ENCODE assay signal across 26 cellular contexts in genomic region chr4:151952137-151952536, GRCh38.
"Had no signal": no experiment of that assay in that cellular context is flagged by ENCODE, and none has a peak within 500 bp of the region (broad histone marks: within the 10 kb centered on the region; RNA-seq: fewer than 3 reads in every experiment).

No MANE protein-coding gene starts in this region.

- H3K27me3 Mint-ChIP-seq: activated CD4-positive, alpha-beta memory T cell treated with anti-CD3 and anti-CD28 coated beads for 36 hours; activated CD4-positive, alpha-beta T cell treated with anti-CD3 and anti-CD28 coated beads, Interleukin-2, amount 10 ng/mL, durations not matched to agents 7 days and 5 days; activated naive CD8-positive, alpha-beta T cell treated with anti-CD3 and anti-CD28 coated beads, Interleukin-2, amount 10 ng/mL, durations not matched to agents 7 days and 5 days; activated T-helper 17 cell treated with anti-CD3 and anti-CD28 coated beads, Interleukin-2, amount 50 U/mL, for 72 hours; T-cell had no signal

- H3K36me3 ChIP-seq: adrenal gland, breast epithelium had no signal

- H3K27me3 ChIP-seq: adrenal gland, breast epithelium had no signal

- H3K4me1 Mint-ChIP-seq: activated CD4-positive, alpha-beta T cell treated with anti-CD3 and anti-CD28 coated beads, Interleukin-2, amount 10 ng/mL, durations not matched to agents 7 days and 5 days; activated naive CD4-positive, alpha-beta T cell treated with anti-CD3 and anti-CD28 coated beads, Interleukin-2, amount 10 ng/mL, durations not matched to agents 7 days and 5 days; activated naive CD8-positive, alpha-beta T cell treated with anti-CD3 and anti-CD28 coated beads, Interleukin-2, amount 10 ng/mL, durations not matched to agents 7 days and 5 days; activated T-helper 17 cell treated with anti-CD3 and anti-CD28 coated beads, Interleukin-2, amount 50 U/mL, for 72 hours had no signal

- H3K27ac Mint-ChIP-seq: activated CD4-positive, alpha-beta memory T cell treated with anti-CD3 and anti-CD28 coated beads for 36 hours; activated CD4-positive, alpha-beta T cell treated with anti-CD3 and anti-CD28 coated beads, Interleukin-2, amount 10 ng/mL, durations not matched to agents 7 days and 5 days; activated naive CD4-positive, alpha-beta T cell treated with anti-CD3 and anti-CD28 coated beads, Interleukin-2, amount 10 ng/mL, durations not matched to agents 7 days and 5 days; activated naive CD8-positive, alpha-beta T cell treated with anti-CD3 and anti-CD28 coated beads, Interleukin-2, amount 10 ng/mL, durations not matched to agents 7 days and 5 days; activated T-helper 17 cell treated with anti-CD3 and anti-CD28 coated beads, Interleukin-2, amount 50 U/mL, for 72 hours; T-cell had no signal

- H3K4me3 ChIP-seq: adrenal gland, breast epithelium, SK-N-MC had no signal

- ATAC-seq: activated T-cell treated with anti-CD3 and anti-CD28 coated beads, Interleukin-2, amount 50 U/mL, for 4 hours; activated T-helper 17 cell treated with anti-CD3 and anti-CD28 coated beads, Interleukin-2, amount 50 U/mL, for 72 hours; Panc1; Right ventricle myocardium inferior; T-cell had no signal

- H3K27ac ChIP-seq: breast epithelium, SK-N-MC, VCaP had no signal

- H3K9me3 ChIP-seq: adrenal gland had no signal

- H3K4me3 Mint-ChIP-seq: activated CD4-positive, alpha-beta memory T cell treated with anti-CD3 and anti-CD28 coated beads for 36 hours; activated CD4-positive, alpha-beta T cell treated with anti-CD3 and anti-CD28 coated beads, Interleukin-2, amount 10 ng/mL, durations not matched to agents 7 days and 5 days; activated naive CD4-positive, alpha-beta T cell treated with anti-CD3 and anti-CD28 coated beads, Interleukin-2, amount 10 ng/mL, durations not matched to agents 7 days and 5 days; activated naive CD8-positive, alpha-beta T cell treated with anti-CD3 and anti-CD28 coated beads, Interleukin-2, amount 10 ng/mL, durations not matched to agents 7 days and 5 days; activated T-cell treated with anti-CD3 and anti-CD28 coated beads, Interleukin-2, amount 50 U/mL, for 4 hours; activated T-helper 17 cell treated with anti-CD3 and anti-CD28 coated beads, Interleukin-2, amount 50 U/mL, for 72 hours; T-cell had no signal

- H3K4me1 ChIP-seq: adrenal gland, breast epithelium had no signal

- DNase-seq: activated CD4-positive, alpha-beta memory T cell treated with anti-CD3 and anti-CD28 coated beads for 36 hours; activated CD4-positive, alpha-beta T cell treated with anti-CD3 and anti-CD28 coated beads, Interleukin-2, amount 10 ng/mL, durations not matched to agents 7 days and 5 days; activated CD4-positive, CD25-positive, alpha-beta regulatory T cell; activated CD8-positive, alpha-beta memory T cell treated with anti-CD3 and anti-CD28 coated beads for 24 hours; activated gamma-delta T cell; activated naive CD4-positive, alpha-beta T cell treated with anti-CD3 and anti-CD28 coated beads, Interleukin-2, amount 10 ng/mL, durations not matched to agents 7 days and 5 days; activated naive CD8-positive, alpha-beta T cell treated with anti-CD3 and anti-CD28 coated beads, Interleukin-2, amount 10 ng/mL, durations not matched to agents 7 days and 5 days; activated T-cell treated with anti-CD3 and anti-CD28 coated beads, Interleukin-2, amount 50 U/mL, for 4 hours; adrenal gland; aorta; MM.1S; NCI-H1105 treated with DMSO at 0.1 percent for 48 hours; NCI-H187; NCI-H2081; NCI-H510A treated with DMSO at 0.1 percent for 48 hours; NCI-H774; NK-92 treated with Interleukin-12 subunit alpha and Interleukin-12 subunit beta, amount 100 ng/mL, for 24 hours; OCI-M1; RPMI8226; T-cell had no signal
